ENCODE assay signal across 8 cellular contexts in the genomic region with DNA sequence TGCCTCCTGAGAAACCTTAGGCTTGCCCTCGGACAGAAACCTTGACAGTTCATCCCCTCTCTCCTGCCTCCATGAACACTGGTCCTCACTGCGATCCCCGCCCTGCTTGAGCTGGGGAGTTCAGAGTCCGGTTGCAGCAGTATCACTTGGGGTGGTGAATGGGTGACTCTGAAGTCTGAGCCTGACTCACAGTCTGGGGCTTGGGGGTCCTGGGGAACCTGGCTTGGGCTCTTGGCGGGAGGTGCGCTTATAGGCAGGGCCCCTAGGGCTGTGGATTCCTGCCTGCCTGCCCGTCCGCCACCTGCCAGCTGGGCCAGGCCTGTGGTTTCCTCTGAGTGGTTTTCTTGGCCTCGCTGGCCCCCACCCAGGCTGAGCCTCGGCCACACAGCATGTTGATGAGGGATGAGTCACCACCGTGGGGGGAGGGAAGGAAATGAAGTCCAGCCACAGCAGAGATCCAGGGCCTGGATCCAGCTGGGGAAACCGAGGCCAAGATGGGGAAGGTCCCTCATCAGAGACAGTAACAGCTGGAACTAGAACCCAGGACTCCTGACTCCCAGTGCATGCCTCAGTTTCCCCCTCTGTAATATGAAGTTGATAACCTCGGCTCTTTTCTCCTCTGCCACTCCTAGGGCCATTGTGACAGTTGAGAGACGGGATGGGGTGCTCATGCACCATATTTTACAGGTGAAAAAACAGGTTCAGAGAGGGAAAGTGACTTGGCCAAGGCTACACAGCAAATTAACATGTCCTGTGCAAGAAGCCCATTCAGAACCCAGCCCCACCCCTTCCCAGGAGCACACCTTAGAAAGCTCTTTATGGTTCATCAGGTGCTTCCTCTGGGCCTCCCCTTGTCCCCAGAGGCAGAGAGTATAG. TPM values are rescaled to one million over a fixed set of nuclear protein-coding genes. Genes with fewer than 3 reads are reported as not detected.
DNase-seq lines count a peak whose midpoint lies in the region; ATAC-seq and TF ChIP-seq lines count a peak whose summit lies in the region.

No MANE protein-coding gene starts in this region.

- H3K9me3 Mint-ChIP-seq in CD14-positive monocyte = no peaks in the 10 kb centered on the region
- no peaks in the 10 kb centered on the region for H3K9me3 Mint-ChIP-seq in naive thymus-derived CD4-positive, alpha-beta T cell

- H3K36me3 Mint-ChIP-seq in CD14-positive monocyte = peaks cover 0 to 2% of the 10 kb centered on the region in 2 donors
- H3K36me3 Mint-ChIP-seq in naive thymus-derived CD4-positive, alpha-beta T cell = no peaks in the 10 kb centered on the region

- POLR2A ChIA-PET in naive thymus-derived CD4-positive, alpha-beta T cell (lab: Charles Lee) = no interaction called here

- H3K27me3 Mint-ChIP-seq in CD14-positive monocyte (ENCODE audit: low read depth in 3 of 3) = peaks cover 13 to 47% (median 38%) of the 10 kb centered on the region in 3 donors
- H3K27me3 Mint-ChIP-seq in naive thymus-derived CD4-positive, alpha-beta T cell = peaks cover 0 to 4% (median 0%) of the 10 kb centered on the region in 5 donors

- intact Hi-C loops in CD14-positive monocyte (cut with micrococcal nuclease) = no loop called here
- intact Hi-C loops in naive thymus-derived CD4-positive, alpha-beta T cell (cut with micrococcal nuclease) = no loop called here

- no peaks in the 10 kb centered on the region for H3K9me3 ChIP-seq in naive thymus-derived CD4-positive, alpha-beta T cell (ENCODE audit: control insufficient read depth in 2 of 3, low read length in 3 of 3)

- TF ChIP-seq CTCF in CD14-positive monocyte (IDR thresholded peaks at IDR 0.05) = no peak

- peak overlapping the region in 3 of 7 donors; percentile 35 to 77 (median 53) for H3K27ac Mint-ChIP-seq in CD14-positive monocyte
- peak overlapping the region in 1 of 9 donors; percentile 18 for H3K27ac Mint-ChIP-seq in naive thymus-derived CD4-positive, alpha-beta T cell

- DNase-seq in CD14-positive monocyte (ENCODE audit: low spot score) (peak; percentile 88), SW480 (ENCODE audit: low spot score) (peak; percentile 93), epithelial cell of prostate (ENCODE audit: low read depth, low spot score) (peak; percentile 27)
- peak in 1 of 9 donors; percentile 36 for DNase-seq in naive thymus-derived CD4-positive, alpha-beta T cell

- H3K4me1 ChIP-seq in naive thymus-derived CD4-positive, alpha-beta T cell (ENCODE audit: control insufficient read depth in 2 of 2, insufficient read depth in 2 of 2, low read length in 2 of 2) = no peaks in the 10 kb centered on the region

- no peaks in the 10 kb centered on the region for H3K36me3 ChIP-seq in naive thymus-derived CD4-positive, alpha-beta T cell (ENCODE audit: control insufficient read depth in 2 of 3, insufficient read depth in 3 of 3, low read length in 3 of 3)

- H3K4me3 Mint-ChIP-seq in CD14-positive monocyte = peak overlapping the region in 1 of 2 donors; percentile 76
- no peak overlapping the region for H3K4me3 Mint-ChIP-seq in naive thymus-derived CD4-positive, alpha-beta T cell

- peak; percentile 60 for ATAC-seq in GM18873 (IDR thresholded peaks at IDR 0.05; ENCODE audit: low FRiP score, unreplicated experiment)
- peak; percentile 48 for ATAC-seq in HG03521 (IDR thresholded peaks at IDR 0.05; ENCODE audit: unreplicated experiment)
- ATAC-seq in naive thymus-derived CD4-positive, alpha-beta T cell = peak; percentile 88
- ATAC-seq in HG02571 (IDR thresholded peaks at IDR 0.05; ENCODE audit: unreplicated experiment) = no peak
- no peak for ATAC-seq in GM21528 (IDR thresholded peaks at IDR 0.05; ENCODE audit: low FRiP score, unreplicated experiment)

- H3K4me1 Mint-ChIP-seq in CD14-positive monocyte = no peaks in the 10 kb centered on the region
- peaks cover 0 to 10% (median 0%) of the 10 kb centered on the region in 7 donors for H3K4me1 Mint-ChIP-seq in naive thymus-derived CD4-positive, alpha-beta T cell

- no peak overlapping the region for H3K27ac ChIP-seq in epithelial cell of prostate
- no peak overlapping the region for H3K27ac ChIP-seq in naive thymus-derived CD4-positive, alpha-beta T cell (ENCODE audit: low read depth, low read length)

- CTCF ChIA-PET in naive thymus-derived CD4-positive, alpha-beta T cell (lab: Charles Lee) = interaction anchor here (0.6 kb wide), 1 partner anchor 27 kb away, joined by 3 read pairs; no protein-coding TSS in a partner anchor

- no peak overlapping the region for H3K4me3 ChIP-seq in naive thymus-derived CD4-positive, alpha-beta T cell (ENCODE audit: low read length)

- H3K27me3 ChIP-seq in naive thymus-derived CD4-positive, alpha-beta T cell (ENCODE audit: control insufficient read depth in 2 of 2, insufficient read depth in 2 of 2, low read length in 2 of 2) = no peaks in the 10 kb centered on the region

RNA-seq across cellular contexts. Expression of a gene that starts 9.2 kb away (rescaled TPM):
- polyA plus RNA-seq in CD14-positive monocyte = not detected
- not detected for total RNA-seq in naive thymus-derived CD4-positive, alpha-beta T cell
- not detected for polyA plus RNA-seq in naive thymus-derived CD4-positive, alpha-beta T cell

RNA-seq across cellular contexts. Expression of a gene that starts 17.1 kb away (rescaled TPM):
- not detected for polyA plus RNA-seq in CD14-positive monocyte
- total RNA-seq in naive thymus-derived CD4-positive, alpha-beta T cell = under 1 TPM in 1 of 5 experiments, not detected in 4; 0.58 TPM
- polyA plus RNA-seq in naive thymus-derived CD4-positive, alpha-beta T cell = not detected

RNA-seq across cellular contexts. Expression of a gene that starts 34.1 kb away (rescaled TPM):
- not detected for polyA plus RNA-seq in CD14-positive monocyte
- not detected for total RNA-seq in naive thymus-derived CD4-positive, alpha-beta T cell
- polyA plus RNA-seq in naive thymus-derived CD4-positive, alpha-beta T cell = not detected

RNA-seq across cellular contexts. Expression of a gene that starts 34.2 kb away (rescaled TPM):
- polyA plus RNA-seq in CD14-positive monocyte = not detected
- total RNA-seq in naive thymus-derived CD4-positive, alpha-beta T cell = not detected
- not detected for polyA plus RNA-seq in naive thymus-derived CD4-positive, alpha-beta T cell

Comparison
In these comparisons a context has a peak if more than half of its experiments do, and no peak if none do; other contexts are left out.
1. ATAC-seq: peak in GM18873 (single experiment), HG03521 (single experiment) and naive thymus-derived CD4-positive, alpha-beta T cell (single experiment); none in HG02571 (single experiment) and GM21528 (single experiment).